Comparison of ENCODE assay signal across 37 cellular contexts in genomic region chr18:10216809-10217208, GRCh38.
"Had no signal": no experiment of that assay in that cellular context is flagged by ENCODE, and none has a peak within 500 bp of the region (broad histone marks: within the 10 kb centered on the region; RNA-seq: fewer than 3 reads in every experiment).

No MANE protein-coding gene starts in this region.

- H3K27ac ChIP-seq: ascending aorta, cardiac muscle cell, Peyer's patch, VCaP had no signal

- H3K4me1 ChIP-seq: ascending aorta had no signal

- H3K27me3 ChIP-seq: ascending aorta, cardiac muscle cell, MG63, Peyer's patch had no signal

- H3K4me3 ChIP-seq: ascending aorta, cardiac muscle cell, MG63, Peyer's patch had no signal

- H3K36me3 ChIP-seq: ascending aorta, cardiac muscle cell, MG63, Peyer's patch had no signal

- DNase-seq: activated B cell treated with CpG ODN at 0.5 μM for 24 hours; activated CD4-positive, alpha-beta memory T cell treated with anti-CD3 and anti-CD28 coated beads for 36 hours; activated CD4-positive, alpha-beta T cell treated with anti-CD3 and anti-CD28 coated beads for 4 hours; activated CD4-positive, alpha-beta T cell treated with anti-CD3 and anti-CD28 coated beads, Interleukin-2, amount 50 U/mL, for 1 hour; activated CD4-positive, CD25-positive, alpha-beta regulatory T cell treated with anti-CD3 and anti-CD28 coated beads, Interleukin-2, amount 50 U/mL, for 72 hours; activated CD8-positive, alpha-beta memory T cell treated with anti-CD3 and anti-CD28 coated beads for 24 hours; activated CD8-positive, alpha-beta memory T cell treated with anti-CD3 and anti-CD28 coated beads, Interleukin-2, amount 10 ng/mL, durations not matched to agents 7 days and 5 days; activated CD8-positive, alpha-beta memory T cell treated with anti-CD3 and anti-CD28 coated beads, Interleukin-2, amount 50 U/mL, for 48 hours; activated effector memory CD4-positive, alpha-beta T cell treated with Interleukin-2 at 50 U/mL for 16 hours; activated naive CD4-positive, alpha-beta T cell treated with anti-CD3 and anti-CD28 coated beads, Interleukin-2, amount 50 U/mL, for 16 hours; activated naive CD8-positive, alpha-beta T cell treated with anti-CD3 and anti-CD28 coated beads for 36 hours; activated T-cell treated with anti-CD3 and anti-CD28 coated beads, Interleukin-2, amount 50 U/mL, for 48 hours; Karpas-422; KBM-7; MG63; NCI-H1048; NCI-H1105 treated with DMSO at 0.1 percent for 48 hours; NCI-H1436; NCI-H1694; NCI-H1930; NCI-H2081 treated with DMSO at 0.1 percent for 48 hours; NCI-H226; NCI-H446 treated with DMSO at 0.1 percent for 48 hours; NCI-H524; NCI-H69; NCI-H82; PC-3; Peyer's patch; RPMI8226; SHP77 treated with DMSO at 0.1 percent for 48 hours; SW 1271; T-helper 1 cell; T-helper 2 cell; T-helper 9 cell had no signal

- ATAC-seq: activated CD8-positive, alpha-beta memory T cell treated with anti-CD3 and anti-CD28 coated beads, Interleukin-2, amount 10 ng/mL, durations not matched to agents 7 days and 5 days; PC-3 had no signal

- H3K9me3 ChIP-seq: MG63, Peyer's patch had no signal
